ENCODE assay signal across 17 cellular contexts in genomic region chr11:69002101-69002742, GRCh38. TPM values are rescaled to one million over a fixed set of nuclear protein-coding genes. Genes with fewer than 3 reads are reported as not detected.
DNase-seq lines count a peak whose midpoint lies in the region; ATAC-seq lines count a peak whose summit lies in the region.
"Had no signal": no experiment of that assay in that cellular context is flagged by ENCODE, and none has a peak within 500 bp of the region (broad histone marks: within the 10 kb centered on the region; RNA-seq: fewer than 3 reads in every experiment).

No MANE protein-coding gene starts in this region.

- H2BK5ac ChIP-seq in mesenchymal stem cell (ENCODE audit: low read depth, low read length, poor library complexity, severe bottlenecking), result no peak overlapping the region

- H3K18ac ChIP-seq in mesenchymal stem cell (ENCODE audit: low read depth in 1 of 2, low read length in 2 of 2), result no peak overlapping the region

- no peaks in the 10 kb centered on the region for H4K20me1 ChIP-seq in GM23248 (ENCODE audit: insufficient read depth)

- H4K8ac ChIP-seq in mesenchymal stem cell (ENCODE audit: low read length), result no peak overlapping the region

- no peak overlapping the region for H2BK15ac ChIP-seq in mesenchymal stem cell (ENCODE audit: low read depth, poor library complexity, severe bottlenecking)

- H3K4me1 ChIP-seq in GM23248 (ENCODE audit: insufficient read depth) (peaks cover 12% of the 10 kb centered on the region), mesenchymal stem cell (ENCODE audit: control insufficient read depth, insufficient read depth, low read depth, low read length) (peaks cover 7% of the 10 kb centered on the region), stomach smooth muscle (ENCODE audit: control insufficient read depth, insufficient read depth, low read length) (peaks cover 97% of the 10 kb centered on the region)

- H3K79me1 ChIP-seq in mesenchymal stem cell (replicated peaks; ENCODE audit: low read length, poor library complexity, severe bottlenecking), result no peaks in the 10 kb centered on the region

- in situ Hi-C loops in GM23248 (cut with MboI), result no loop called here

- no peak for ATAC-seq in HG03571 (IDR thresholded peaks at IDR 0.05; ENCODE audit: unreplicated experiment)

- H3K9me2 ChIP-seq in GM23248 (ENCODE audit: insufficient read depth), result no peaks in the 10 kb centered on the region

- H3K4me2 ChIP-seq in GM23248 (ENCODE audit: unreplicated experiment), result no peak overlapping the region
- no peak overlapping the region for H3K4me2 ChIP-seq in mesenchymal stem cell (ENCODE audit: low read length, poor library complexity, severe bottlenecking)

- no peaks in the 10 kb centered on the region for H3K9me3 ChIP-seq in GM23248 (ENCODE audit: low read depth)
- H3K9me3 ChIP-seq in mesenchymal stem cell (ENCODE audit: control insufficient read depth, low read length), result no peaks in the 10 kb centered on the region
- H3K9me3 ChIP-seq in stomach smooth muscle (ENCODE audit: control insufficient read depth in 2 of 2, low read length in 2 of 2), result no peaks in the 10 kb centered on the region
- H3K9me3 ChIP-seq: BE2C, Peyer's patch had no signal

- H3K79me2 ChIP-seq in GM23248 (ENCODE audit: insufficient read depth), result no peaks in the 10 kb centered on the region

- WGBS in GM23248 (ENCODE audit: low coverage in 1 of 2, low lambda C conversion rate in 2 of 2, missing lambda C conversion rate in 2 of 2), 2 experiments, result 58 to 69% methylated on average over 8 to 10 of the region's 10 CpGs
- WGBS in mesenchymal stem cell, result 89% methylated on average over 8 of the region's 10 CpGs

- H3K23ac ChIP-seq in mesenchymal stem cell (ENCODE audit: low read length in 2 of 2), result no peak overlapping the region

- H3K27me3 ChIP-seq in GM23248 (replicated peaks; ENCODE audit: insufficient read depth) (no peaks in the 10 kb centered on the region), mesenchymal stem cell (ENCODE audit: control insufficient read depth in 1 of 2, insufficient read depth in 1 of 2, low read length in 2 of 2) (no peaks in the 10 kb centered on the region), stomach smooth muscle (ENCODE audit: control insufficient read depth in 1 of 2, insufficient read depth in 2 of 2, low read length in 2 of 2) (no peaks in the 10 kb centered on the region)
- H3K27me3 ChIP-seq: BE2C, Peyer's patch had no signal

- H3K27ac ChIP-seq in GM23248 (no peak overlapping the region), cingulate gyrus (ENCODE audit: low read depth, low read length) (peak overlapping the region; percentile 29), mesenchymal stem cell (ENCODE audit: low read length, poor library complexity, severe bottlenecking) (no peak overlapping the region), stomach smooth muscle (ENCODE audit: low read length) (peak overlapping the region; percentile 99)
- H3K27ac ChIP-seq: WERI-Rb-1 had no signal

- H3K14ac ChIP-seq in mesenchymal stem cell (ENCODE audit: low read length in 2 of 2), result no peak overlapping the region

- no peak overlapping the region for H2BK12ac ChIP-seq in mesenchymal stem cell (ENCODE audit: low read length in 2 of 2)

- no peak overlapping the region for H3K4me3 ChIP-seq in GM23248
- no peak overlapping the region for H3K4me3 ChIP-seq in mesenchymal stem cell (ENCODE audit: insufficient read depth in 1 of 2, low read depth in 1 of 2, low read length in 2 of 2)
- H3K4me3 ChIP-seq in stomach smooth muscle (ENCODE audit: low read length in 2 of 2), result peak overlapping the region; percentile 22 to 30
- H3K4me3 ChIP-seq: Peyer's patch had no signal

- H2AK5ac ChIP-seq in mesenchymal stem cell (ENCODE audit: low read length, severe bottlenecking), result no peak overlapping the region

- no peak overlapping the region; the same call in 1 of the 2 replicates for H3K9ac ChIP-seq in GM23248
- peak overlapping the region; percentile 27 for H3K9ac ChIP-seq in mesenchymal stem cell (ENCODE audit: low read length)
- H3K9ac ChIP-seq in stomach smooth muscle (ENCODE audit: low read length in 2 of 2), result peak overlapping the region; percentile 62 to 64

- H4K91ac ChIP-seq in mesenchymal stem cell (ENCODE audit: low read length), result no peak overlapping the region

- no peak overlapping the region for H2AFZ ChIP-seq in GM23248
- no peak overlapping the region for H2AFZ ChIP-seq in mesenchymal stem cell (ENCODE audit: low read depth, low read length)

- no peak overlapping the region for H3K4ac ChIP-seq in mesenchymal stem cell (ENCODE audit: low read depth in 1 of 2, low read length in 2 of 2)

- DNase-seq in GM23248 (peak; percentile 43), mesenchymal stem cell (no peak), DMS114 treated with DMSO at 0.1 percent for 48 hours (lab: John Stamatoyannopoulos, UW; ENCODE audit: unreplicated experiment) (no peak), midbrain (lab: John Stamatoyannopoulos, UW) (no peak)
- DNase-seq: activated gamma-delta T cell treated with Interleukin-2 at 50 U/mL for 16 hours, BE2C, DMS153, NCI-H2081, NCI-H774, WERI-Rb-1 had no signal

- no peak overlapping the region for H2BK120ac ChIP-seq in mesenchymal stem cell (ENCODE audit: low read depth, low read length)

- peaks cover 15% of the 10 kb centered on the region for H3F3A ChIP-seq in GM23248 (ENCODE audit: insufficient read depth)

- H3K36me3 ChIP-seq in GM23248 (ENCODE audit: low read depth) (no peaks in the 10 kb centered on the region), mesenchymal stem cell (ENCODE audit: control insufficient read depth in 1 of 2, insufficient read depth in 2 of 2, low read depth in 1 of 2, low read length in 2 of 2) (peaks cover 35 to 41% of the 10 kb centered on the region in 2 experiments), stomach smooth muscle (ENCODE audit: control insufficient read depth in 2 of 2, insufficient read depth in 2 of 2, low read length in 2 of 2) (peaks cover 32 to 34% of the 10 kb centered on the region in 2 donors)
- H3K36me3 ChIP-seq: BE2C, WERI-Rb-1 had no signal

RNA-seq across cellular contexts. Expression of gene MRGPRF, which starts 10.8 kb away (rescaled TPM):
- total RNA-seq in GM23248 (2014; rRNA removed; shearing (Covaris generic)), result 25.3 and 36.0 TPM in 2 replicates
- polyA plus RNA-seq in GM23248 (2016; fragmentation: Nextera tagmentation; extraction: Ambion mirVana), result 20.7 and 21.2 TPM in 2 replicates
- 28.0 TPM for polyA plus RNA-seq in mesenchymal stem cell (2013, experiment 1 of 2)
- polyA plus RNA-seq in mesenchymal stem cell (2013, experiment 2 of 2), result 29.6 TPM
- total RNA-seq: HT1080, MCF 10A had no signal

RNA-seq across cellular contexts. Expression of gene MRGPRD, which starts 21.4 kb away (rescaled TPM):
- not detected in 2 replicates for total RNA-seq in GM23248 (2014; rRNA removed; shearing (Covaris generic))
- not detected in 2 replicates for polyA plus RNA-seq in GM23248 (2016; fragmentation: Nextera tagmentation; extraction: Ambion mirVana)
- not detected for polyA plus RNA-seq in mesenchymal stem cell (2013, experiment 1 of 2)
- polyA plus RNA-seq in mesenchymal stem cell (2013, experiment 2 of 2), result not detected
- total RNA-seq: HT1080, MCF 10A, mononuclear cell, Peyer's patch had no signal

RNA-seq across cellular contexts. Expression of gene TPCN2, which starts 46.5 kb away (rescaled TPM):
- 7.1 and 10.2 TPM in 2 replicates for total RNA-seq in GM23248 (2014; rRNA removed; shearing (Covaris generic))
- polyA plus RNA-seq in GM23248 (2016; fragmentation: Nextera tagmentation; extraction: Ambion mirVana), result 8.5 and 8.7 TPM in 2 replicates
- 4.9 TPM for polyA plus RNA-seq in mesenchymal stem cell (2013, experiment 1 of 2)
- 4.7 TPM for polyA plus RNA-seq in mesenchymal stem cell (2013, experiment 2 of 2)

Comparison
In these comparisons a context has a peak if more than half of its experiments do, and no peak if none do; other contexts are left out.
1. H3K27ac ChIP-seq: peak in cingulate gyrus (single experiment) and stomach smooth muscle (single experiment); none in GM23248 (single experiment) and mesenchymal stem cell (single experiment).
2. H3K4me3 ChIP-seq: peak in stomach smooth muscle (2 of 2); none in GM23248 (single experiment) and mesenchymal stem cell (0 of 2).